In the genomic region with DNA sequence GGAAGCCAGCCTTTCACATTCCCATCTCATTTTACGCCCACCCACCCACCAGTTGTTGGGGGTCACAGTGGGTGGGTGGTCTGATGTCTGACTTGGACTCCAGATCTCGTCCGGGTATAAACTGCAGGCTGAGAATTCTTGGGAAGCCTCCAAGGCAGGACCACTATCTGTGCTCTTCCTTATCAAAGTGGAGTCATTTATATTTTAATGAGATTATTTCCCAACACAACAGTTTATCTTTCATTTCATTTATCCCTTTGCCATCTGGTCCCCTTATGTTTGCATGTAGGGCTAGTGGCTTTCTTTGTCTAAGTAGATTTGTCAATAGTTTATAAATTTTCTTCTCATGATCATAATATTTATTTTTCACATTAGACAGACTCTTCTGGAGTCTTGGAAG, we compare ENCODE assay signal across 1 cellular context.
TF ChIP-seq lines count a peak whose summit lies in the region.

No MANE protein-coding gene starts in this region.

TF ChIP-seq in SK-N-SH treated with all-trans-retinoic acid at 6 μM for 48 hours, 23 proteins besides CTCF, POLR2A, EP300 and RAD21 (continued from another document):
- TF ChIP-seq, protein P1, sequence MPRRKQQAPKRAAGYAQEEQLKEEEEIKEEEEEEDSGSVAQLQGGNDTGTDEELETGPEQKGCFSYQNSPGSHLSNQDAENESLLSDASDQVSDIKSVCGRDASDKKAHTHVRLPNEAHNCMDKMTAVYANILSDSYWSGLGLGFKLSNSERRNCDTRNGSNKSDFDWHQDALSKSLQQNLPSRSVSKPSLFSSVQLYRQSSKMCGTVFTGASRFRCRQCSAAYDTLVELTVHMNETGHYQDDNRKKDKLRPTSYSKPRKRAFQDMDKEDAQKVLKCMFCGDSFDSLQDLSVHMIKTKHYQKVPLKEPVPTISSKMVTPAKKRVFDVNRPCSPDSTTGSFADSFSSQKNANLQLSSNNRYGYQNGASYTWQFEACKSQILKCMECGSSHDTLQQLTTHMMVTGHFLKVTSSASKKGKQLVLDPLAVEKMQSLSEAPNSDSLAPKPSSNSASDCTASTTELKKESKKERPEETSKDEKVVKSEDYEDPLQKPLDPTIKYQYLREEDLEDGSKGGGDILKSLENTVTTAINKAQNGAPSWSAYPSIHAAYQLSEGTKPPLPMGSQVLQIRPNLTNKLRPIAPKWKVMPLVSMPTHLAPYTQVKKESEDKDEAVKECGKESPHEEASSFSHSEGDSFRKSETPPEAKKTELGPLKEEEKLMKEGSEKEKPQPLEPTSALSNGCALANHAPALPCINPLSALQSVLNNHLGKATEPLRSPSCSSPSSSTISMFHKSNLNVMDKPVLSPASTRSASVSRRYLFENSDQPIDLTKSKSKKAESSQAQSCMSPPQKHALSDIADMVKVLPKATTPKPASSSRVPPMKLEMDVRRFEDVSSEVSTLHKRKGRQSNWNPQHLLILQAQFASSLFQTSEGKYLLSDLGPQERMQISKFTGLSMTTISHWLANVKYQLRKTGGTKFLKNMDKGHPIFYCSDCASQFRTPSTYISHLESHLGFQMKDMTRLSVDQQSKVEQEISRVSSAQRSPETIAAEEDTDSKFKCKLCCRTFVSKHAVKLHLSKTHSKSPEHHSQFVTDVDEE (CRISPR knock-in tag; IDR thresholded peaks at IDR 0.05), result peak; percentile 85
- TF ChIP-seq OSR1 (CRISPR knock-in tag; IDR thresholded peaks at IDR 0.05), result no peak
TF ChIP-seq in SK-N-SH treated with all-trans-retinoic acid at 6 μM for 48 hours: peak in this region for 4.
